8 cellular contexts compared by ENCODE assay signal in the genomic region with DNA sequence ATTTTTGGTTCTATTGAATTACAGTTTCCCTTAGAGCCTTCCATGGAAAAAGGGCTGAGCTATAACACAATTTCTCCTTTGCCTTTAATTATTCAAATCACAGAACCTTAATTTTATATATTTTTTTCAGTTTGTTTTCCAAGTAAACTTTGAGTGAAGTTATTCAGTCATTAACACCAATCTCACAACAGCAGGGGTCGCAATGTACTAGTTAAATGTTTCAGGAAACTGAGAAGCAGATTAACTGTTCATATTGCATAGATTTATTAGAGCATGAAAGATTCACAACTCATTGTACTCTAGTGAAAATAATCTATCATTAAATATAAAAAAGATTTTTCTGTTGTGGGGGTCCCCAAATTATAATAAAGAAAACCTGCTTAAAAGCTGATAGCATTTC.
DNase-seq lines count a peak whose midpoint lies in the region; ATAC-seq, FAIRE-seq and TF ChIP-seq lines count a peak whose summit lies in the region.

No MANE protein-coding gene starts in this region.

- no peaks in the 10 kb centered on the region for H3K79me2 ChIP-seq in osteoblast (ENCODE audit: insufficient read depth, low read length)

- TF ChIP-seq CTCF in bronchial epithelial cell (IDR thresholded peaks at IDR 0.05; ENCODE audit: insufficient read depth, low read length, severe bottlenecking) (peak; percentile 11), osteoblast (IDR thresholded peaks at IDR 0.05; ENCODE audit: extremely low read depth, low read depth, low read length) (peak; percentile 56)

- no peak overlapping the region for H2AFZ ChIP-seq in osteoblast (ENCODE audit: low read length)

- FAIRE-seq in bronchial epithelial cell (lab: Jason Lieb, UNC), result no peak

- POLR2A ChIA-PET in activated CD4-positive, alpha-beta T cell treated with anti-CD3 and anti-CD28 coated beads for 36 hours (lab: Charles Lee), result no interaction called here

- intact Hi-C loops in activated CD4-positive, alpha-beta T cell treated with anti-CD3 and anti-CD28 coated beads for 36 hours (cut with DNase I, micrococcal nuclease), result no loop called here

- H3K27me3 ChIP-seq in bronchial epithelial cell (ENCODE audit: control insufficient read depth, insufficient read depth, low read length) (no peaks in the 10 kb centered on the region), osteoblast (ENCODE audit: insufficient read depth, low read length) (no peaks in the 10 kb centered on the region)

- H3K4me1 Mint-ChIP-seq in activated CD4-positive, alpha-beta T cell treated with anti-CD3 and anti-CD28 coated beads for 36 hours, result no peaks in the 10 kb centered on the region
- no peaks in the 10 kb centered on the region for H3K4me1 Mint-ChIP-seq in T-helper 17 cell

- H3K36me3 ChIP-seq in bronchial epithelial cell (ENCODE audit: control insufficient read depth, insufficient read depth, low read length), result no peaks in the 10 kb centered on the region
- H3K36me3 ChIP-seq in osteoblast (ENCODE audit: insufficient read depth, low read length), result no peaks in the 10 kb centered on the region

- no peaks in the 10 kb centered on the region for H3K27me3 Mint-ChIP-seq in activated CD4-positive, alpha-beta T cell treated with anti-CD3 and anti-CD28 coated beads for 36 hours
- H3K27me3 Mint-ChIP-seq in T-helper 17 cell, result no peaks in the 10 kb centered on the region

- no peaks in the 10 kb centered on the region for H3K4me1 ChIP-seq in osteoblast (ENCODE audit: insufficient read depth, low read length)

- H4K20me1 ChIP-seq in osteoblast (ENCODE audit: insufficient read depth, low read length), result no peaks in the 10 kb centered on the region

- no peaks in the 10 kb centered on the region for H3K9me3 ChIP-seq in osteoblast (ENCODE audit: low read depth, low read length)
- H3K9me3 ChIP-seq in T-helper 17 cell (ENCODE audit: control insufficient read depth, low read length, poor library complexity, severe bottlenecking), result no peaks in the 10 kb centered on the region

- no peak overlapping the region for H3K4me3 ChIP-seq in bronchial epithelial cell (ENCODE audit: low read depth, low read length)
- H3K4me3 ChIP-seq in osteoblast (ENCODE audit: insufficient read depth, low read length), result no peak overlapping the region

- DNase-seq in activated CD4-positive, alpha-beta T cell treated with anti-CD3 and anti-CD28 coated beads for 36 hours, result peak; percentile 19
- no peak for DNase-seq in activated CD4-positive, alpha-beta T cell treated with anti-CD3 and anti-CD28 coated beads, Interleukin-2, amount 50 U/mL, for 4 hours
- peak; percentile 1 for DNase-seq in NCI-H146 treated with DMSO at 0.1 percent for 48 hours (lab: John Stamatoyannopoulos, UW; ENCODE audit: unreplicated experiment)
- peak; percentile 44 for DNase-seq in bronchial epithelial cell (ENCODE audit: low read depth)
- no peak for DNase-seq in osteoblast (ENCODE audit: insufficient read length, low spot score, missing footprints)
- DNase-seq in stimulated activated CD8-positive, alpha-beta memory T cell treated with anti-CD3 and anti-CD28 coated beads, Interleukin-4, amount 100 ng/mL, for 48 hours, result no peak
- DNase-seq in T-helper 17 cell, result no peak

- ATAC-seq in activated CD4-positive, alpha-beta T cell treated with anti-CD3 and anti-CD28 coated beads for 36 hours, result no peak
- no peak for ATAC-seq in GM21367 (IDR thresholded peaks at IDR 0.05; ENCODE audit: unreplicated experiment)
- no peak for ATAC-seq in T-helper 17 cell

- CTCF ChIA-PET in activated CD4-positive, alpha-beta T cell treated with anti-CD3 and anti-CD28 coated beads for 36 hours (lab: Charles Lee), result interaction anchor here (0.8 to 0.9 kb wide), 2 partner anchors 10 to 20 kb away, joined by 3 read pairs; no protein-coding TSS in a partner anchor

- H3K4me2 ChIP-seq in osteoblast (ENCODE audit: insufficient read depth, low read length), result no peak overlapping the region

- no peak overlapping the region for H3K4me3 Mint-ChIP-seq in activated CD4-positive, alpha-beta T cell treated with anti-CD3 and anti-CD28 coated beads for 36 hours
- H3K4me3 Mint-ChIP-seq in T-helper 17 cell, result no peak overlapping the region

- H3K27ac Mint-ChIP-seq in activated CD4-positive, alpha-beta T cell treated with anti-CD3 and anti-CD28 coated beads for 36 hours, result no peak overlapping the region
- no peak overlapping the region for H3K27ac Mint-ChIP-seq in T-helper 17 cell

- H3K9me3 Mint-ChIP-seq in activated CD4-positive, alpha-beta T cell treated with anti-CD3 and anti-CD28 coated beads for 36 hours (ENCODE audit: low read depth), result peaks cover 2% of the 10 kb centered on the region

- H3K27ac ChIP-seq in osteoblast (ENCODE audit: low read depth, low read length), result no peak overlapping the region

- peaks cover 10% of the 10 kb centered on the region for H3K36me3 Mint-ChIP-seq in activated CD4-positive, alpha-beta T cell treated with anti-CD3 and anti-CD28 coated beads for 36 hours (ENCODE audit: low read depth)
- peaks cover 13% of the 10 kb centered on the region for H3K36me3 Mint-ChIP-seq in T-helper 17 cell (ENCODE audit: low read depth)

Comparison
In these comparisons a context has a peak if more than half of its experiments do, and no peak if none do; other contexts are left out.
1. DNase-seq: peak in activated CD4-positive, alpha-beta T cell treated with anti-CD3 and anti-CD28 coated beads for 36 hours (single experiment), NCI-H146 treated with DMSO at 0.1 percent for 48 hours (single experiment) and bronchial epithelial cell (single experiment); none in activated CD4-positive, alpha-beta T cell treated with anti-CD3 and anti-CD28 coated beads, Interleukin-2, amount 50 U/mL, for 4 hours (0 of 2), osteoblast (single experiment), stimulated activated CD8-positive, alpha-beta memory T cell treated with anti-CD3 and anti-CD28 coated beads, Interleukin-4, amount 100 ng/mL, for 48 hours (single experiment) and T-helper 17 cell (0 of 3).